1 cellular context compared by ENCODE assay signal in the genomic region with DNA sequence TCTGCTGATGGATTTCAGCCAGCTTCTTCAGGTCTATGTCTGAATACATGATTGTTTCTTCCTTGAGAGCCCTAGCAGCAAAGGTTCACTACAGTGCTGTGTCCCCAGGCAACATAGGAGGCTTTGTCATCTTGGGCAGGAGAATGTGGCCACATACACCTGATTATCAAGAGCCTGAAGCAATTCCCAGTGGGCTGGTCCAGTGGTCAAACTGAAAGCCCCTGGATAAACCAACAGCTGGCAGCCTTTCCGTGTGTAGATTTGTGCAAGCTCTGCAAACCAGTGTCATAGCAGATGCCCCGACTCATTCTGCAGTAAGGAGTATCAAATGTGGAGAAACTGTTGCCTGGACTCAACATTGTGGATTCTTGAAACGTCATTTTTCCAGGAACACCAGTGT.
TF ChIP-seq lines count a peak whose summit lies in the region.

No MANE protein-coding gene starts in this region.

TF ChIP-seq in K562, 482 proteins besides CTCF, POLR2A, EP300 and RAD21 (continued from another document):
- TF ChIP-seq, protein P1, sequence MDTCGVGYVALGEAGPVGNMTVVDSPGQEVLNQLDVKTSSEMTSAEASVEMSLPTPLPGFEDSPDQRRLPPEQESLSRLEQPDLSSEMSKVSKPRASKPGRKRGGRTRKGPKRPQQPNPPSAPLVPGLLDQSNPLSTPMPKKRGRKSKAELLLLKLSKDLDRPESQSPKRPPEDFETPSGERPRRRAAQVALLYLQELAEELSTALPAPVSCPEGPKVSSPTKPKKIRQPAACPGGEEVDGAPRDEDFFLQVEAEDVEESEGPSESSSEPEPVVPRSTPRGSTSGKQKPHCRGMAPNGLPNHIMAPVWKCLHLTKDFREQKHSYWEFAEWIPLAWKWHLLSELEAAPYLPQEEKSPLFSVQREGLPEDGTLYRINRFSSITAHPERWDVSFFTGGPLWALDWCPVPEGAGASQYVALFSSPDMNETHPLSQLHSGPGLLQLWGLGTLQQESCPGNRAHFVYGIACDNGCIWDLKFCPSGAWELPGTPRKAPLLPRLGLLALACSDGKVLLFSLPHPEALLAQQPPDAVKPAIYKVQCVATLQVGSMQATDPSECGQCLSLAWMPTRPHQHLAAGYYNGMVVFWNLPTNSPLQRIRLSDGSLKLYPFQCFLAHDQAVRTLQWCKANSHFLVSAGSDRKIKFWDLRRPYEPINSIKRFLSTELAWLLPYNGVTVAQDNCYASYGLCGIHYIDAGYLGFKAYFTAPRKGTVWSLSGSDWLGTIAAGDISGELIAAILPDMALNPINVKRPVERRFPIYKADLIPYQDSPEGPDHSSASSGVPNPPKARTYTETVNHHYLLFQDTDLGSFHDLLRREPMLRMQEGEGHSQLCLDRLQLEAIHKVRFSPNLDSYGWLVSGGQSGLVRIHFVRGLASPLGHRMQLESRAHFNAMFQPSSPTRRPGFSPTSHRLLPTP (IDR thresholded peaks at IDR 0.05; ENCODE audit: borderline replicate concordance, extremely low read depth, insufficient read length), result no peak
- TF ChIP-seq, protein P2, sequence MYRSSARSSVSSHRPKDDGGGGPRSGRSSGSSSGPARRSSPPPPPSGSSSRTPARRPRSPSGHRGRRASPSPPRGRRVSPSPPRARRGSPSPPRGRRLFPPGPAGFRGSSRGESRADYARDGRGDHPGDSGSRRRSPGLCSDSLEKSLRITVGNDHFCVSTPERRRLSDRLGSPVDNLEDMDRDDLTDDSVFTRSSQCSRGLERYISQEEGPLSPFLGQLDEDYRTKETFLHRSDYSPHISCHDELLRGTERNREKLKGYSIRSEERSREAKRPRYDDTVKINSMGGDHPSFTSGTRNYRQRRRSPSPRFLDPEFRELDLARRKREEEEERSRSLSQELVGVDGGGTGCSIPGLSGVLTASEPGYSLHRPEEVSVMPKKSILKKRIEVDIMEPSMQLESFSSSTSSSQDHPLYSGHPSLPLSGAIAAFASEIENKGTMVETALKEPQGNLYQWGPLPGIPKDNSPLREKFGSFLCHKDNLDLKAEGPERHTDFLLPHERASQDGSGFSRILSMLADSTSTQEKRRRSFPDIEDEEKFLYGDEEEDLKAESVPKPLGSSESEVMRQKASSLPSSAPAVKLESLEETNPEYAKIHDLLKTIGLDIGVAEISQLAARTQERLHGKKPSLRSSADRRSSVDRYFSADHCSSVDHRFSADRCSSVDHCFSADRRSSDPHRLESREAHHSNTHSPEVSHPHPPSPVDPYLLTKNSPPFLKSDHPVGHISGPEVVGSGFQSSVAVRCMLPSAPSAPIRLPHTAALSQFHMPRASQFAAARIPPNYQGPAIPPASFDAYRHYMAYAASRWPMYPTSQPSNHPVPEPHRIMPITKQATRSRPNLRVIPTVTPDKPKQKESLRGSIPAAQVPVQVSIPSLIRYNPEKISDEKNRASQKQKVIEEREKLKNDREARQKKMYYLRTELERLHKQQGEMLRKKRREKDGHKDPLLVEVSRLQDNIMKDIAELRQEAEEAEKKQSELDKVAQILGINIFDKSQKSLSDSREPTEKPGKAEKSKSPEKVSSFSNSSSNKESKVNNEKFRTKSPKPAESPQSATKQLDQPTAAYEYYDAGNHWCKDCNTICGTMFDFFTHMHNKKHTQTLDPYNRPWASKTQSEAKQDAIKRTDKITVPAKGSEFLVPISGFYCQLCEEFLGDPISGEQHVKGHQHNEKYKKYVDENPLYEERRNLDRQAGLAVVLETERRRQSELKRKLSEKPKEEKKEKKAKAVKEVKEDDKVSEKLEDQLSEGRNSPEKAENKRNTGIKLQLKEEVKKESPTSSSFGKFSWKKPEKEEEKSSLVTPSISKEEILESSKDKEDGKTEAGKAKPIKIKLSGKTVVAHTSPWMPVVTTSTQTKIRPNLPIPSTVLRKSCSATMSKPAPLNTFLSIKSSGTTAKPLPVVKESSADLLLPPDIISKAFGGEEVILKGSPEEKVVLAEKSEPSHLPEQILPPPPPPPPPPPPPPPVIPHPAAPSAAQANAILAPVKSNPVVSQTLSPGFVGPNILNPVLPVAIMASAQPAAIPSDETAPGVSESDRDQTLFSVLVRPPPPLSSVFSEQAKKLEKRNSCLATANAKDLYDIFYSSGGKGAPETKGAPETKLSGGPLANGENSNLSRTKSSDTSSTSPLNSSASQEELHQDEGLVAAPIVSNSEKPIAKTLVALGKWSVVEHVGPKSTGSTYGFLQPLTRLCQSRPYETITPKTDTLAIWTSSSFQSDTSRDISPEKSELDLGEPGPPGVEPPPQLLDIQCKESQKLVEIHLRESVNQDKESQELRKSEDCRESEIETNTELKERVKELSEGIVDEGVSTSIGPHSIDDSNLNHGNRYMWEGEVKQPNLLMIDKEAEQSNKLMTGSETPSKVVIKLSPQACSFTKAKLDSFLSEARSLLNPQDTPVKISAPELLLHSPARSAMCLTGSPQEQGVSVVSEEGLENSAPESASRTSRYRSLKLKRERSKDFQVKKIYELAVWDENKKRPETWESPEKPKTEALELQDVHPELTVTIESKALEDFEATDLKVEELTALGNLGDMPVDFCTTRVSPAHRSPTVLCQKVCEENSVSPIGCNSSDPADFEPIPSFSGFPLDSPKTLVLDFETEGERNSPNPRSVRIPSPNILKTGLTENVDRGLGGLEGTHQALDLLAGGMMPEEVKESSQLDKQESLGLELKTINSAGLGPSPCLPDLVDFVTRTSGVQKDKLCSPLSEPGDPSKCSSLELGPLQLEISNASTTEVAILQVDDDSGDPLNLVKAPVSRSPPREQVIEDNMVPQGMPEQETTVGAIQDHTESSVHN (IDR thresholded peaks at IDR 0.05; ENCODE audit: borderline replicate concordance in 1 of 2, low read depth in 1 of 2), result no peak
- TF ChIP-seq PTRF (tag; IDR thresholded peaks at IDR 0.05) (no peak), RBM15 (IDR thresholded peaks at IDR 0.05; ENCODE audit: insufficient read depth, low read length) (no peak), RBBP5 (IDR thresholded peaks at IDR 0.05; ENCODE audit: borderline replicate concordance, insufficient read depth, low read length, poor library complexity, severe bottlenecking) (no peak), BDP1 (IDR thresholded peaks at IDR 0.05; ENCODE audit: insufficient read depth, insufficient read length) (no peak), SMAD3 (CRISPR knock-in tag; conservative IDR thresholded peaks at IDR 0.05) (no peak), STAT5A (IDR thresholded peaks at IDR 0.05; ENCODE audit: borderline replicate concordance, low read length) (no peak), PHF20 (IDR thresholded peaks at IDR 0.05; ENCODE audit: partially characterized antibody) (no peak), JUND (IDR thresholded peaks at IDR 0.05; ENCODE audit: borderline replicate concordance, low read depth, low read length) (no peak), JUND (tag; IDR thresholded peaks at IDR 0.05; ENCODE audit: borderline replicate concordance, low read depth, low read length) (no peak), CREM (IDR thresholded peaks at IDR 0.05; ENCODE audit: low read depth) (no peak), CEBPB (tag; IDR thresholded peaks at IDR 0.05) (no peak), ZFP1 (CRISPR knock-in tag; IDR thresholded peaks at IDR 0.05) (no peak)
- TF ChIP-seq, protein P3, sequence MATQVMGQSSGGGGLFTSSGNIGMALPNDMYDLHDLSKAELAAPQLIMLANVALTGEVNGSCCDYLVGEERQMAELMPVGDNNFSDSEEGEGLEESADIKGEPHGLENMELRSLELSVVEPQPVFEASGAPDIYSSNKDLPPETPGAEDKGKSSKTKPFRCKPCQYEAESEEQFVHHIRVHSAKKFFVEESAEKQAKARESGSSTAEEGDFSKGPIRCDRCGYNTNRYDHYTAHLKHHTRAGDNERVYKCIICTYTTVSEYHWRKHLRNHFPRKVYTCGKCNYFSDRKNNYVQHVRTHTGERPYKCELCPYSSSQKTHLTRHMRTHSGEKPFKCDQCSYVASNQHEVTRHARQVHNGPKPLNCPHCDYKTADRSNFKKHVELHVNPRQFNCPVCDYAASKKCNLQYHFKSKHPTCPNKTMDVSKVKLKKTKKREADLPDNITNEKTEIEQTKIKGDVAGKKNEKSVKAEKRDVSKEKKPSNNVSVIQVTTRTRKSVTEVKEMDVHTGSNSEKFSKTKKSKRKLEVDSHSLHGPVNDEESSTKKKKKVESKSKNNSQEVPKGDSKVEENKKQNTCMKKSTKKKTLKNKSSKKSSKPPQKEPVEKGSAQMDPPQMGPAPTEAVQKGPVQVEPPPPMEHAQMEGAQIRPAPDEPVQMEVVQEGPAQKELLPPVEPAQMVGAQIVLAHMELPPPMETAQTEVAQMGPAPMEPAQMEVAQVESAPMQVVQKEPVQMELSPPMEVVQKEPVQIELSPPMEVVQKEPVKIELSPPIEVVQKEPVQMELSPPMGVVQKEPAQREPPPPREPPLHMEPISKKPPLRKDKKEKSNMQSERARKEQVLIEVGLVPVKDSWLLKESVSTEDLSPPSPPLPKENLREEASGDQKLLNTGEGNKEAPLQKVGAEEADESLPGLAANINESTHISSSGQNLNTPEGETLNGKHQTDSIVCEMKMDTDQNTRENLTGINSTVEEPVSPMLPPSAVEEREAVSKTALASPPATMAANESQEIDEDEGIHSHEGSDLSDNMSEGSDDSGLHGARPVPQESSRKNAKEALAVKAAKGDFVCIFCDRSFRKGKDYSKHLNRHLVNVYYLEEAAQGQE (CRISPR knock-in tag; IDR thresholded peaks at IDR 0.05; ENCODE audit: low read depth), result no peak
- TF ChIP-seq, protein P4, sequence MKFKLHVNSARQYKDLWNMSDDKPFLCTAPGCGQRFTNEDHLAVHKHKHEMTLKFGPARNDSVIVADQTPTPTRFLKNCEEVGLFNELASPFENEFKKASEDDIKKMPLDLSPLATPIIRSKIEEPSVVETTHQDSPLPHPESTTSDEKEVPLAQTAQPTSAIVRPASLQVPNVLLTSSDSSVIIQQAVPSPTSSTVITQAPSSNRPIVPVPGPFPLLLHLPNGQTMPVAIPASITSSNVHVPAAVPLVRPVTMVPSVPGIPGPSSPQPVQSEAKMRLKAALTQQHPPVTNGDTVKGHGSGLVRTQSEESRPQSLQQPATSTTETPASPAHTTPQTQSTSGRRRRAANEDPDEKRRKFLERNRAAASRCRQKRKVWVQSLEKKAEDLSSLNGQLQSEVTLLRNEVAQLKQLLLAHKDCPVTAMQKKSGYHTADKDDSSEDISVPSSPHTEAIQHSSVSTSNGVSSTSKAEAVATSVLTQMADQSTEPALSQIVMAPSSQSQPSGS (CRISPR knock-in tag; IDR thresholded peaks at IDR 0.05), result no peak
